In genomic region chr11:75603791-75604736, GRCh38 we compare ENCODE assay signal across 13 cellular contexts. TPM values are rescaled to one million over a fixed set of nuclear protein-coding genes. Genes with fewer than 3 reads are reported as not detected.
DNase-seq lines count a peak whose midpoint lies in the region; ATAC-seq lines count a peak whose summit lies in the region.
"Had no signal": no experiment of that assay in that cellular context is flagged by ENCODE, and none has a peak within 500 bp of the region (broad histone marks: within the 10 kb centered on the region; RNA-seq: fewer than 3 reads in every experiment).

No MANE protein-coding gene starts in this region.

- H3F3A ChIP-seq in GM23248 (ENCODE audit: insufficient read depth) = peaks cover 21% of the 10 kb centered on the region

- peak overlapping the region; percentile 85 for H3K4me2 ChIP-seq in GM23248 (ENCODE audit: unreplicated experiment)

- in situ Hi-C loops in GM23248 (cut with MboI) = no loop called here

- peaks cover 25% of the 10 kb centered on the region for H3K4me1 ChIP-seq in GM23248 (ENCODE audit: insufficient read depth)
- H3K4me1 ChIP-seq: left ventricle myocardium inferior had no signal

- H3K4me3 ChIP-seq in GM23248 (peak overlapping the region; percentile 64), SK-N-MC (no peak overlapping the region)
- H3K4me3 ChIP-seq: left ventricle myocardium inferior, ovary, thyroid gland had no signal

- H3K9me3 ChIP-seq in GM23248 (ENCODE audit: low read depth) (no peaks in the 10 kb centered on the region), SK-N-MC (ENCODE audit: low read depth, low read length) (no peaks in the 10 kb centered on the region)
- H3K9me3 ChIP-seq: left ventricle myocardium inferior, ovary, thyroid gland had no signal

- H3K9ac ChIP-seq in GM23248 (peak overlapping the region; percentile 81), SK-N-MC (ENCODE audit: insufficient read length) (no peak overlapping the region)

- 2 to 3% methylated on average over 16 of the region's 16 CpGs for WGBS in GM23248 (ENCODE audit: low coverage in 1 of 2, low lambda C conversion rate in 2 of 2, missing lambda C conversion rate in 2 of 2), 2 experiments

- DNase-seq in GM23248 (peak; percentile 96), SK-N-MC (ENCODE audit: low read depth, low spot score) (peak; percentile 22), fibroblast of peridontal ligament (ENCODE audit: extremely low read depth) (peak; percentile 98), stromal cell of bone marrow (ENCODE audit: low read depth) (peak; percentile 90), superior temporal gyrus (ENCODE audit: extremely low spot score) (no peak)
- no peak for DNase-seq in activated effector memory CD4-positive, alpha-beta T cell treated with anti-CD3 and anti-CD28 coated beads, Interleukin-2, amount 50 U/mL, for 16 hours
- DNase-seq: activated naive CD4-positive, alpha-beta T cell treated with anti-CD3 and anti-CD28 coated beads for 36 hours; GF-D8; H9; left ventricle myocardium inferior; ovary; thyroid gland had no signal

- H3K27ac ChIP-seq in GM23248 (peak overlapping the region; percentile 98), SK-N-MC (peak overlapping the region; percentile 64; the same call in 1 of the 2 replicates)
- H3K27ac ChIP-seq: left ventricle myocardium inferior, ovary, thyroid gland had no signal

- no peak for ATAC-seq in GM21825 (IDR thresholded peaks at IDR 0.05; ENCODE audit: unreplicated experiment)

- peak overlapping the region; percentile 87 for H2AFZ ChIP-seq in GM23248

- H4K20me1 ChIP-seq in GM23248 (ENCODE audit: insufficient read depth) = no peaks in the 10 kb centered on the region

- no peaks in the 10 kb centered on the region for H3K9me2 ChIP-seq in GM23248 (ENCODE audit: insufficient read depth)

- no peaks in the 10 kb centered on the region for H3K79me2 ChIP-seq in GM23248 (ENCODE audit: insufficient read depth)

- H3K36me3 ChIP-seq in GM23248 (ENCODE audit: low read depth) (no peaks in the 10 kb centered on the region), SK-N-MC (ENCODE audit: insufficient read depth, low read length) (no peaks in the 10 kb centered on the region)
- H3K36me3 ChIP-seq: ovary, thyroid gland had no signal

- H3K27me3 ChIP-seq in GM23248 (replicated peaks; ENCODE audit: insufficient read depth) = no peaks in the 10 kb centered on the region
- H3K27me3 ChIP-seq: ovary, thyroid gland had no signal

RNA-seq across cellular contexts. Expression of gene SERPINH1, which starts 42.0 kb away (rescaled TPM):
- total RNA-seq in GM23248 (2014; rRNA removed; shearing (Covaris generic)) = 1,790 and 1,872 TPM in 2 replicates
- 520 and 559 TPM in 2 replicates for polyA plus RNA-seq in GM23248 (2016; fragmentation: Nextera tagmentation; extraction: Ambion mirVana)

Comparison
In these comparisons a context has a peak if more than half of its experiments do, and no peak if none do; other contexts are left out.
1. DNase-seq: peak in GM23248 (single experiment), SK-N-MC (single experiment), fibroblast of peridontal ligament (single experiment) and stromal cell of bone marrow (single experiment); none in superior temporal gyrus (single experiment) and activated effector memory CD4-positive, alpha-beta T cell treated with anti-CD3 and anti-CD28 coated beads, Interleukin-2, amount 50 U/mL, for 16 hours (single experiment).